ENCODE assay signal across 9 cellular contexts in the genomic region with DNA sequence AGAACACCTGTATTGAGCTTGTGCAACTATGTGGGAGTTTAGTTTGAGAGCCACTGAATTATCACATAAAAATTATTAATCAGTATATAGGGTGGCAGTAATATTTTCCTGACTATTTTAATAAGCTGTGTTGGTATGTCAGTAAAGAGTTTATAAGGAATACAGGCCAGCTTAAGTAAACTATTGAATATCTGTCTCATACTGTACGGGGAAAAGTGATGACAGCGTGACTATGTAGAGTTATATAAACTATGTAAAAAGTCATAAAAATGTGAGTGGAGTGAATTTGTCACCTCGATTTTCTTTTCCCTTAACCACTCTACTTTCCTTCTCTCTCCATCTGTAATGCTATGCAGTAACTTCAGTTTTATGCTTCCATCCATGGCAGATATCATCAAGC.
"Had no signal": no experiment of that assay in that cellular context is flagged by ENCODE, and none has a peak within 500 bp of the region (broad histone marks: within the 10 kb centered on the region; RNA-seq: fewer than 3 reads in every experiment).

No MANE protein-coding gene starts in this region.

- H3K36me3 ChIP-seq: HAP-1 had no signal

- H3K27ac ChIP-seq: GM23248 had no signal

- H3K4me1 ChIP-seq: HAP-1 had no signal

- H3K9me3 Mint-ChIP-seq: GM23338, H9, HFFc6 had no signal

- H2AFZ ChIP-seq: GM23248, GM23338 had no signal

- ATAC-seq: GM23338, HCT116 had no signal

- H3K4me1 Mint-ChIP-seq: GM23338, H9 had no signal

- H3K9ac ChIP-seq: GM23248 had no signal

- H3K27ac Mint-ChIP-seq: GM23338, H9, HFFc6 had no signal

- H3K4me2 ChIP-seq: GM23338 had no signal

- DNase-seq: GM23248, GOT3, H7, H9, HCEC 1CT, HFFc6 had no signal

- H3K4me3 Mint-ChIP-seq: GM23338, H9, HFFc6 had no signal

- H3K4me3 ChIP-seq: GM23248, GM23338, HAP-1 had no signal

- H3K9me3 ChIP-seq: HAP-1 had no signal
